ENCODE assay signal across 26 cellular contexts in genomic region chr11:304061-304506, GRCh38. TPM values are rescaled to one million over a fixed set of nuclear protein-coding genes. Genes with fewer than 3 reads are reported as not detected.
A peak's percentile ranks its signal among the peaks of the same experiment; 100 is the strongest.
DNase-seq lines count a peak whose midpoint lies in the region; ATAC-seq, FAIRE-seq and TF ChIP-seq lines count a peak whose summit lies in the region.
"Had no signal": no experiment of that assay in that cellular context is flagged by ENCODE, and none has a peak within 500 bp of the region (broad histone marks: within the 10 kb centered on the region; RNA-seq: fewer than 3 reads in every experiment).

No MANE protein-coding gene starts in this region.

- dilution Hi-C loops in IMR-90 (cut with HindIII; ENCODE audit: low sequenced_read_pairs, unreplicated experiment), result no loop called here

- H3K4me3 ChIP-seq in right cardiac atrium (ENCODE audit: low read length) (no peak overlapping the region), right atrium auricular region (no peak overlapping the region), IMR-90 (ENCODE audit: insufficient read depth, low read depth, low read length) (no peak overlapping the region), kidney (ENCODE audit: low read length in 2 of 2) (no peak overlapping the region), spleen (no peak overlapping the region), upper lobe of right lung (no peak overlapping the region)
- H3K4me3 ChIP-seq: A549, MG63, SJCRH30 had no signal

- H3K56ac ChIP-seq in IMR-90 (ENCODE audit: extremely low read depth, insufficient read depth, low read length), result no peak overlapping the region

- H3K9me3 ChIP-seq in right cardiac atrium (ENCODE audit: control insufficient read depth, low read length) (no peaks in the 10 kb centered on the region), right atrium auricular region (no peaks in the 10 kb centered on the region), IMR-90 (ENCODE audit: control insufficient read depth, insufficient read depth, low read length) (no peaks in the 10 kb centered on the region), kidney (ENCODE audit: control insufficient read depth in 1 of 2, low read length in 2 of 2) (no peaks in the 10 kb centered on the region), spleen (no peaks in the 10 kb centered on the region), upper lobe of right lung (no peaks in the 10 kb centered on the region)
- H3K9me3 ChIP-seq: A549, MG63, SJCRH30 had no signal

- peak overlapping the region; percentile 49 for H2AFZ ChIP-seq in IMR-90 (replicated peaks; ENCODE audit: low read length, poor library complexity)

- no peak overlapping the region for H3K9ac ChIP-seq in IMR-90 (ENCODE audit: low read depth, low read length)
- H3K9ac ChIP-seq in kidney (ENCODE audit: low read length in 2 of 2), result no peak overlapping the region

- no peak for TF ChIP-seq RAD21 in IMR-90 (IDR thresholded peaks at IDR 0.05; ENCODE audit: low read length)

- no TSS peak for BruUV-seq in IMR-90 (replicated peaks; lab: Mats Ljungman, UMichigan)

- TF ChIP-seq POLR2A in IMR-90 (IDR thresholded peaks at IDR 0.05; ENCODE audit: low read depth, low read length) (no peak), spleen (IDR thresholded peaks at IDR 0.05) (no peak), erythroblast (IDR thresholded peaks at IDR 0.05; ENCODE audit: low read length) (no peak)

- intact Hi-C loops in right cardiac atrium (cut with DNase I), result loop anchor here in 1 of 4 donors (10.0 kb wide), 1 partner anchor 51 kb away; no protein-coding TSS in a partner anchor
- intact Hi-C loops in IMR-90 (cut with micrococcal nuclease), result loop anchor here (2.0 kb wide), 1 partner anchor 145 kb away; no protein-coding TSS in a partner anchor
- intact Hi-C loops in kidney (cut with DNase I), result loop anchor here (10.0 kb wide), 1 partner anchor 51 kb away; no protein-coding TSS in a partner anchor
- intact Hi-C loops in spleen (cut with DNase I; ENCODE audit: low total_unique reads), result no loop called here
- intact Hi-C loops in upper lobe of right lung (cut with DNase I), result no loop called here

- H2AK9ac ChIP-seq in IMR-90 (replicated peaks; ENCODE audit: low read depth, low read length, poor library complexity), result no peak overlapping the region

- H2BK5ac ChIP-seq in IMR-90 (ENCODE audit: low read depth, low read length, poor library complexity, severe bottlenecking), result no peak overlapping the region

- no peak overlapping the region for H3K23ac ChIP-seq in IMR-90 (ENCODE audit: low read depth, low read length)

- TF ChIP-seq CTCF in right atrium auricular region (IDR thresholded peaks at IDR 0.05) (no peak), IMR-90 (conservative IDR thresholded peaks at IDR 0.05; ENCODE audit: low read depth, low read length) (no peak), kidney (IDR thresholded peaks at IDR 0.05; ENCODE audit: borderline replicate concordance, extremely low read depth, insufficient read depth) (no peak), spleen (IDR thresholded peaks at IDR 0.05 in 8 of 11, conservative IDR thresholded peaks at IDR 0.05 in 3 of 11) (no peak), upper lobe of right lung (IDR thresholded peaks at IDR 0.05) (no peak)

- H3K4me1 ChIP-seq in right cardiac atrium (ENCODE audit: control insufficient read depth, insufficient read depth, low read length) (peaks cover 2% of the 10 kb centered on the region), right atrium auricular region (peaks cover 0 to 7% of the 10 kb centered on the region in 2 donors), IMR-90 (ENCODE audit: control insufficient read depth, insufficient read depth, low read length) (peaks cover 2% of the 10 kb centered on the region), kidney (ENCODE audit: control insufficient read depth in 1 of 2, insufficient read depth in 1 of 2, low read depth in 1 of 2, low read length in 2 of 2) (peaks cover 0 to 12% of the 10 kb centered on the region in 2 donors), spleen (peaks cover 7 to 78% (median 41%) of the 10 kb centered on the region in 6 donors), upper lobe of right lung (peaks cover 18% of the 10 kb centered on the region)

- no peaks in the 10 kb centered on the region for H3K36me3 ChIP-seq in right atrium auricular region
- H3K36me3 ChIP-seq in IMR-90 (ENCODE audit: control insufficient read depth, insufficient read depth, low read length), result no peaks in the 10 kb centered on the region; the same call in 1 of the 2 replicates
- no peaks in the 10 kb centered on the region for H3K36me3 ChIP-seq in kidney (ENCODE audit: control insufficient read depth in 1 of 2, insufficient read depth in 2 of 2, low read length in 2 of 2)
- H3K36me3 ChIP-seq in spleen, result peaks cover 0 to 1% (median 0%) of the 10 kb centered on the region in 6 donors
- H3K36me3 ChIP-seq in upper lobe of right lung, result no peaks in the 10 kb centered on the region
- H3K36me3 ChIP-seq: MG63, SJCRH30 had no signal

- POLR2A ChIA-PET in IMR-90 (lab: Charles Lee; ENCODE audit: unreplicated experiment), result interaction anchor here (0.6 kb wide), 1 partner anchor 12 kb away, joined by 12 read pairs; no protein-coding TSS in a partner anchor

- no peaks in the 10 kb centered on the region for H3K27me3 ChIP-seq in right cardiac atrium (ENCODE audit: control insufficient read depth, insufficient read depth)
- peaks cover 0 to 5% of the 10 kb centered on the region in 2 donors for H3K27me3 ChIP-seq in right atrium auricular region
- H3K27me3 ChIP-seq in IMR-90 (ENCODE audit: control insufficient read depth, insufficient read depth, low read length), result peaks cover 8% of the 10 kb centered on the region
- peaks cover 0 to 14% (median 8%) of the 10 kb centered on the region in 7 donors for H3K27me3 ChIP-seq in spleen (replicated peaks in 1 of 7)
- H3K27me3 ChIP-seq in upper lobe of right lung, result no peaks in the 10 kb centered on the region
- H3K27me3 ChIP-seq: MG63, SJCRH30 had no signal

- no peak overlapping the region for H2BK120ac ChIP-seq in IMR-90 (ENCODE audit: low read depth, low read length)

- no peak overlapping the region for H4K5ac ChIP-seq in IMR-90 (ENCODE audit: low read depth, low read length)

- no peak overlapping the region for H3K27ac ChIP-seq in right cardiac atrium (ENCODE audit: low read length)
- H3K27ac ChIP-seq in right atrium auricular region, result no peak overlapping the region
- H3K27ac ChIP-seq in IMR-90 (ENCODE audit: insufficient read depth, low read length), result no peak overlapping the region
- H3K27ac ChIP-seq in kidney (ENCODE audit: low read depth in 2 of 2, low read length in 2 of 2), result no peak overlapping the region
- peak overlapping the region in 3 of 8 donors; percentile 11 to 97 (median 18) for H3K27ac ChIP-seq in spleen
- H3K27ac ChIP-seq in upper lobe of right lung, result no peak overlapping the region
- H3K27ac ChIP-seq: A549, HL-60, SJCRH30 had no signal

- DNase-seq in right cardiac atrium (peak; percentile 30 to 74 (median 62)), right atrium auricular region (ENCODE audit: low spot score) (no peak), IMR-90 (no peak), kidney (peak; percentile 79), spleen (peak; percentile 84), activated T-cell treated with anti-CD3 and anti-CD28 coated beads for 4 hours (no peak), upper lobe of right lung (no peak), erythroblast (lab: John Stamatoyannopoulos, UW) (no peak)
- DNase-seq: C1 segment of cervical spinal cord; CD8-positive, alpha-beta memory T cell; HFFc6; Kasumi-1; MG63; NCI-H1048; NCI-H1436; NCI-H226; NCI-H524; NCI-H82; PC-3; SJCRH30 had no signal

- no peak overlapping the region for H3K18ac ChIP-seq in IMR-90 (ENCODE audit: low read depth, low read length)

- H3K79me1 ChIP-seq in IMR-90 (ENCODE audit: low read depth in 1 of 2, low read length in 2 of 2), result peaks cover 0 to 4% of the 10 kb centered on the region in 2 experiments; a peak in 2 of 4 replicates

- CTCF ChIA-PET in IMR-90 (lab: Yijun Ruan, JAX), result interaction anchor here (0.9 kb wide), 1 partner anchor 52 kb away, joined by 3 read pairs; no protein-coding TSS in a partner anchor

- H4K91ac ChIP-seq in IMR-90 (ENCODE audit: insufficient read depth, low read depth, low read length), result no peak overlapping the region

- no peak for FAIRE-seq in kidney (lab: Jason Lieb, UNC)
- FAIRE-seq: A549, D721Med had no signal

- no peak overlapping the region for H2BK15ac ChIP-seq in IMR-90 (ENCODE audit: low read depth, low read length)

- no peak for ATAC-seq in right cardiac atrium
- ATAC-seq in IMR-90 (ENCODE audit: low read depth), result no peak
- no peak for ATAC-seq in upper lobe of right lung
- ATAC-seq: PC-3 had no signal

- H3K4ac ChIP-seq in IMR-90 (ENCODE audit: low read depth, low read length), result no peak overlapping the region

- H4K20me1 ChIP-seq in IMR-90 (ENCODE audit: insufficient read depth, low read length), result no peaks in the 10 kb centered on the region

- H2BK20ac ChIP-seq in IMR-90 (ENCODE audit: low read depth, low read length), result no peak overlapping the region

- H4K8ac ChIP-seq in IMR-90 (ENCODE audit: low read depth in 2 of 2, low read length in 2 of 2), result no peak overlapping the region

- H3K14ac ChIP-seq in IMR-90 (replicated peaks; ENCODE audit: low read depth, low read length), result no peak overlapping the region

- no peak overlapping the region for H2AK5ac ChIP-seq in IMR-90 (ENCODE audit: low read depth, low read length)

- WGBS in right cardiac atrium, result 75% methylated on average over 52 of the region's 52 CpGs
- WGBS in IMR-90 (ENCODE audit: extremely low coverage in 2 of 2, insufficient read length in 1 of 2), 2 experiments, result 81% methylated on average over 38 of the region's 52 CpGs; no CpG with 5 or more reads in 1 of the 2 experiments
- 82 to 96% (median 85%) methylated on average over 33 to 52 of the region's 52 CpGs for WGBS in spleen, 5 donors

- in situ Hi-C loops in IMR-90 (cut with MboI; ENCODE audit: low sequenced_read_pairs), result loop anchor here (10.0 kb wide), 2 partner anchors 51 to 151 kb away; partner anchors contain the start of gene PTDSS2

- H3K4me2 ChIP-seq in IMR-90 (ENCODE audit: low read depth, low read length), result no peak overlapping the region
- H3K4me2 ChIP-seq: A549 had no signal

- H3K9me1 ChIP-seq in IMR-90 (ENCODE audit: insufficient read depth, low read length), result no peaks in the 10 kb centered on the region

RNA-seq across cellular contexts. Expression of gene IFITM2, which starts 3.5 kb away (rescaled TPM):
- 100 to 1,000 TPM; 180 to 290 (median 240) TPM for total RNA-seq in right cardiac atrium
- 393 TPM for polyA plus RNA-seq in right cardiac atrium
- 100 to 1,000 TPM; 120 to 296 TPM for total RNA-seq in right atrium auricular region
- total RNA-seq in IMR-90 (2012; rRNA removed), result 26.4 and 31.2 TPM in 2 replicates
- polyA plus RNA-seq in IMR-90 (2012; rRNA removed), result 564 and 600 TPM in 2 replicates
- 588 and 1,067 TPM in 2 replicates for polyA plus RNA-seq in IMR-90 (2012; cell fraction: cytosol; rRNA removed)
- 95.2 and 139 TPM in 2 replicates for polyA plus RNA-seq in IMR-90 (2012; cell fraction: nucleus; rRNA removed; ENCODE audit: low replicate concordance)
- 1,111 TPM for total RNA-seq in kidney
- 814 TPM for polyA plus RNA-seq in kidney (ENCODE audit: insufficient read depth, low read depth, low replicate concordance)
- total RNA-seq in spleen, result 1,000 to 10,000 TPM in 4 of 7 donors, 100 to 1,000 TPM in 3; 507 to 1,635 (median 1,062) TPM
- polyA plus RNA-seq in spleen, result 1,000 to 10,000 TPM in 1 of 3 donors, 100 to 1,000 TPM in 2; 680 to 1,006 (median 885) TPM
- 521 TPM for total RNA-seq in upper lobe of right lung

RNA-seq across cellular contexts. Expression of gene IFITM5, which starts 4.8 kb away (rescaled TPM):
- total RNA-seq in right cardiac atrium, result not detected
- polyA plus RNA-seq in right cardiac atrium, result not detected
- not detected for total RNA-seq in right atrium auricular region
- not detected in 2 replicates for total RNA-seq in IMR-90 (2012; rRNA removed)
- polyA plus RNA-seq in IMR-90 (2012; rRNA removed), result not detected in 2 replicates
- not detected in 2 replicates for polyA plus RNA-seq in IMR-90 (2012; cell fraction: cytosol; rRNA removed)
- polyA plus RNA-seq in IMR-90 (2012; cell fraction: nucleus; rRNA removed; ENCODE audit: low replicate concordance), result not detected in 2 replicates
- total RNA-seq in kidney, result not detected
- polyA plus RNA-seq in kidney (ENCODE audit: insufficient read depth, low read depth, low replicate concordance), result not detected
- not detected for total RNA-seq in spleen
- not detected for polyA plus RNA-seq in spleen
- total RNA-seq in upper lobe of right lung, result not detected
- total RNA-seq: CD8-positive, alpha-beta memory T cell; H4; HFFc6; HT1080; PC-3; SJCRH30 had no signal
- polyA plus RNA-seq: A549; CD8-positive, alpha-beta memory T cell; IgD-negative memory B cell had no signal

RNA-seq across cellular contexts. Expression of gene IFITM1, which starts 9.8 kb away (rescaled TPM):
- total RNA-seq in right cardiac atrium (100 to 1,000 TPM in 3 of 4 donors, 10 to 100 TPM in 1; 85.0 to 169 (median 116) TPM), right atrium auricular region (100 to 1,000 TPM in 1 of 2 donors, 10 to 100 TPM in 1; 82.3 to 241 TPM), IMR-90 (2012; rRNA removed) (14.4 and 24.2 TPM in 2 replicates), kidney (440 TPM), spleen (100 to 1,000 TPM; 333 to 670 (median 510) TPM), upper lobe of right lung (128 TPM)
- polyA plus RNA-seq in right cardiac atrium (235 TPM), IMR-90 (2012; rRNA removed) (67.5 and 68.9 TPM in 2 replicates), kidney (ENCODE audit: insufficient read depth, low read depth, low replicate concordance) (248 TPM), spleen (100 to 1,000 TPM; 314 to 496 (median 327) TPM)
- 54.7 and 163 TPM in 2 replicates for polyA plus RNA-seq in IMR-90 (2012; cell fraction: cytosol; rRNA removed)
- 25.1 and 28.0 TPM in 2 replicates for polyA plus RNA-seq in IMR-90 (2012; cell fraction: nucleus; rRNA removed; ENCODE audit: low replicate concordance)

RNA-seq across cellular contexts. Expression of gene PGGHG, which starts 15.2 kb away (rescaled TPM):
- 10 to 100 TPM in 3 of 4 donors, 1 to 10 TPM in 1; 9.9 to 15.8 (median 11.9) TPM for total RNA-seq in right cardiac atrium
- polyA plus RNA-seq in right cardiac atrium, result 18.7 TPM
- total RNA-seq in right atrium auricular region, result 1 to 10 TPM; 4.9 to 9.4 TPM
- total RNA-seq in IMR-90 (2012; rRNA removed), result 1.4 and 1.8 TPM in 2 replicates
- polyA plus RNA-seq in IMR-90 (2012; rRNA removed), result 16.2 and 17.0 TPM in 2 replicates
- polyA plus RNA-seq in IMR-90 (2012; cell fraction: cytosol; rRNA removed), result 2.1 and 3.3 TPM in 2 replicates
- polyA plus RNA-seq in IMR-90 (2012; cell fraction: nucleus; rRNA removed; ENCODE audit: low replicate concordance), result 170 and 305 TPM in 2 replicates
- 64.1 TPM for total RNA-seq in kidney
- 16.1 TPM for polyA plus RNA-seq in kidney (ENCODE audit: insufficient read depth, low read depth, low replicate concordance)
- total RNA-seq in spleen, result 100 to 1,000 TPM in 6 of 7 donors, 10 to 100 TPM in 1; 53.4 to 182 (median 128) TPM
- polyA plus RNA-seq in spleen, result 100 to 1,000 TPM; 127 to 250 (median 134) TPM
- 105 TPM for total RNA-seq in upper lobe of right lung

RNA-seq across cellular contexts. Expression of gene IFITM3, which starts 16.6 kb away (rescaled TPM):
- 100 to 1,000 TPM; 263 to 569 (median 519) TPM for total RNA-seq in right cardiac atrium
- polyA plus RNA-seq in right cardiac atrium, result 749 TPM
- total RNA-seq in right atrium auricular region, result 100 to 1,000 TPM; 156 to 372 TPM
- total RNA-seq in IMR-90 (2012; rRNA removed), result 40.9 and 52.5 TPM in 2 replicates
- polyA plus RNA-seq in IMR-90 (2012; rRNA removed), result 906 and 1,008 TPM in 2 replicates
- polyA plus RNA-seq in IMR-90 (2012; cell fraction: cytosol; rRNA removed), result 803 and 1,768 TPM in 2 replicates
- polyA plus RNA-seq in IMR-90 (2012; cell fraction: nucleus; rRNA removed; ENCODE audit: low replicate concordance), result 153 and 347 TPM in 2 replicates
- total RNA-seq in kidney, result 1,286 TPM
- 1,281 TPM for polyA plus RNA-seq in kidney (ENCODE audit: insufficient read depth, low read depth, low replicate concordance)
- 100 to 1,000 TPM; 314 to 942 (median 472) TPM for total RNA-seq in spleen
- 100 to 1,000 TPM; 391 to 618 (median 599) TPM for polyA plus RNA-seq in spleen
- 692 TPM for total RNA-seq in upper lobe of right lung

Comparison
In these comparisons a context has a peak if more than half of its experiments do, and no peak if none do; other contexts are left out.
1. DNase-seq: peak in right cardiac atrium (3 of 3), kidney (single experiment) and spleen (single experiment); none in right atrium auricular region (single experiment), IMR-90 (single experiment), activated T-cell treated with anti-CD3 and anti-CD28 coated beads for 4 hours (single experiment), upper lobe of right lung (single experiment) and erythroblast (0 of 2).
2. intact Hi-C loops: an anchor here in IMR-90 (2.0 kb wide) and kidney (10.0 kb wide); none called in spleen and upper lobe of right lung.